Comparison of ENCODE assay signal across 12 cellular contexts in genomic region chr11:113839842-113840241, GRCh38. TPM values are rescaled to one million over a fixed set of nuclear protein-coding genes. Genes with fewer than 3 reads are reported as not detected.
DNase-seq lines count a peak whose midpoint lies in the region; ATAC-seq and TF ChIP-seq lines count a peak whose summit lies in the region.
"Had no signal": no experiment of that assay in that cellular context is flagged by ENCODE, and none has a peak within 500 bp of the region (broad histone marks: within the 10 kb centered on the region; RNA-seq: fewer than 3 reads in every experiment).

No MANE protein-coding gene starts in this region.

- no peak overlapping the region for H3K4me3 Mint-ChIP-seq in WTC11

- TF ChIP-seq POLR2A in GM18505 (IDR thresholded peaks at IDR 0.05; ENCODE audit: borderline replicate concordance, extremely low read depth, insufficient read depth, insufficient read length) (no peak), esophagus muscularis mucosa (IDR thresholded peaks at IDR 0.05; ENCODE audit: low read depth) (no peak)

- H3K4me3 ChIP-seq in esophagus muscularis mucosa, result no peak overlapping the region
- H3K4me3 ChIP-seq: cardiac muscle cell, SJSA1 had no signal

- H3K36me3 Mint-ChIP-seq in WTC11, result peaks cover 45% of the 10 kb centered on the region

- ATAC-seq in GM18505 (IDR thresholded peaks at IDR 0.05; ENCODE audit: unreplicated experiment), result peak; percentile 95
- ATAC-seq in GM19467 (IDR thresholded peaks at IDR 0.05; ENCODE audit: unreplicated experiment), result peak; percentile 86
- ATAC-seq in HG02981 (IDR thresholded peaks at IDR 0.05; ENCODE audit: unreplicated experiment), result peak; percentile 88
- no peak for ATAC-seq in WTC11
- ATAC-seq: HCT116 had no signal

- CTCF ChIA-PET in WTC11 (lab: Charles Lee), result no interaction called here

- no peaks in the 10 kb centered on the region for H3K4me1 Mint-ChIP-seq in WTC11

- peaks cover 10 to 71% (median 48%) of the 10 kb centered on the region in 4 donors for H3K36me3 ChIP-seq in esophagus muscularis mucosa
- H3K36me3 ChIP-seq: SJSA1 had no signal

- POLR2A ChIA-PET in WTC11 (lab: Charles Lee), result no interaction called here

- H3K27ac ChIP-seq in esophagus muscularis mucosa (replicated peaks in 1 of 4), result no peak overlapping the region
- H3K27ac ChIP-seq: cardiac muscle cell, SJSA1 had no signal

- 94% methylated on average over 6 of the region's 6 CpGs for WGBS in esophagus muscularis mucosa

- no peak for DNase-seq in WTC11 (ENCODE audit: low spot score)
- no peak for DNase-seq in NCI-H345 (lab: John Stamatoyannopoulos, UW)
- no peak for DNase-seq in T-helper 9 cell
- no peak for DNase-seq in 8988T
- DNase-seq in esophagus muscularis mucosa (ENCODE audit: extremely low spot score), result no peak
- DNase-seq: NCI-H1417 treated with DMSO at 0.1 percent for 48 hours had no signal

- TF ChIP-seq CTCF in WTC11 (IDR thresholded peaks at IDR 0.05) (no peak), esophagus muscularis mucosa (IDR thresholded peaks at IDR 0.05) (no peak)

- H3K4me1 ChIP-seq in esophagus muscularis mucosa, result peaks cover 0 to 6% (median 0%) of the 10 kb centered on the region in 4 donors
- H3K4me1 ChIP-seq: SJSA1 had no signal

- intact Hi-C loops in esophagus muscularis mucosa (cut with DNase I), result no loop called here

- no peak for TF ChIP-seq EP300 in esophagus muscularis mucosa (IDR thresholded peaks at IDR 0.05)

- H3K27ac Mint-ChIP-seq in WTC11, result peak overlapping the region; percentile 17; the same call in 1 of the 2 replicates

- H3K9me3 ChIP-seq in esophagus muscularis mucosa, result no peaks in the 10 kb centered on the region
- H3K9me3 ChIP-seq: SJSA1 had no signal

- no peaks in the 10 kb centered on the region for H3K27me3 ChIP-seq in esophagus muscularis mucosa
- H3K27me3 ChIP-seq: cardiac muscle cell, SJSA1 had no signal

- no peaks in the 10 kb centered on the region for H3K27me3 Mint-ChIP-seq in WTC11 (ENCODE audit: low read depth)

- H3K9me3 Mint-ChIP-seq in WTC11, result no peaks in the 10 kb centered on the region

TF ChIP-seq in WTC11, 78 proteins besides CTCF, POLR2A, EP300 and RAD21:
- TF ChIP-seq MXD4 (CRISPR knock-in tag; IDR thresholded peaks at IDR 0.05; ENCODE audit: borderline replicate concordance), result no peak
- no peak for TF ChIP-seq ZBTB21 (CRISPR knock-in tag; IDR thresholded peaks at IDR 0.05; ENCODE audit: borderline replicate concordance)

RNA-seq across cellular contexts. Expression of gene USP28, which starts 35.5 kb away (rescaled TPM):
- total RNA-seq in WTC11 (2021) (129 to 142 TPM (median 138 TPM) in 3 replicates), esophagus muscularis mucosa (10 to 100 TPM; 25.2 to 45.9 (median 35.3) TPM)
